ENCODE assay signal across 25 cellular contexts in genomic region chr7:47550788-47551470, GRCh38. TPM values are rescaled to one million over a fixed set of nuclear protein-coding genes. Genes with fewer than 3 reads are reported as not detected.
DNase-seq lines count a peak whose midpoint lies in the region; TF ChIP-seq lines count a peak whose summit lies in the region.
"Had no signal": no experiment of that assay in that cellular context is flagged by ENCODE, and none has a peak within 500 bp of the region (broad histone marks: within the 10 kb centered on the region; RNA-seq: fewer than 3 reads in every experiment).

No MANE protein-coding gene starts in this region.

- H2AFZ ChIP-seq in mesenchymal stem cell (ENCODE audit: low read depth, low read length), result no peak overlapping the region

- peak overlapping the region; percentile 6 for H2AK5ac ChIP-seq in mesenchymal stem cell (ENCODE audit: low read length, severe bottlenecking)

- peak overlapping the region; percentile 52 for H4K91ac ChIP-seq in mesenchymal stem cell (ENCODE audit: low read length)

- peak overlapping the region in 1 of 2 experiments; percentile 61 for H3K4ac ChIP-seq in mesenchymal stem cell (ENCODE audit: low read depth in 1 of 2, low read length in 2 of 2)

- peak overlapping the region in 1 of 2 experiments; percentile 8 for H2BK12ac ChIP-seq in mesenchymal stem cell (ENCODE audit: low read length in 2 of 2)

- H3K18ac ChIP-seq in mesenchymal stem cell (ENCODE audit: low read depth in 1 of 2, low read length in 2 of 2), result peak overlapping the region; percentile 23 to 34

- H3K27ac Mint-ChIP-seq in CD14-positive monocyte (peak overlapping the region in 4 of 7 donors; percentile 3 to 52 (median 32)), chondrocyte (ENCODE audit: unreplicated experiment) (peak overlapping the region; percentile 75), progenitor cell of endocrine pancreas (no peak overlapping the region)
- H3K27ac Mint-ChIP-seq in CD4-positive, alpha-beta memory T cell, result peak overlapping the region in 1 of 7 donors; percentile 37
- H3K27ac Mint-ChIP-seq: activated CD8-positive, alpha-beta T cell treated with anti-CD3 and anti-CD28 coated beads for 36 hours; activated naive CD4-positive, alpha-beta T cell treated with anti-CD3 and anti-CD28 coated beads, Interleukin-2, amount 10 ng/mL, durations not matched to agents 7 days and 5 days; naive thymus-derived CD4-positive, alpha-beta T cell had no signal

- H3K9me3 ChIP-seq in mesenchymal stem cell (ENCODE audit: control insufficient read depth, low read length) (no peaks in the 10 kb centered on the region), subcutaneous abdominal adipose tissue (ENCODE audit: control insufficient read depth in 5 of 5, low read length in 5 of 5) (no peaks in the 10 kb centered on the region)
- H3K9me3 ChIP-seq in CD4-positive, alpha-beta memory T cell (ENCODE audit: control insufficient read depth in 1 of 2, low read length in 2 of 2), result no peaks in the 10 kb centered on the region
- H3K9me3 ChIP-seq: adrenal gland, body of pancreas, testis had no signal

- H3K4me1 Mint-ChIP-seq in CD14-positive monocyte, result peaks cover 19% of the 10 kb centered on the region
- peaks cover 84% of the 10 kb centered on the region for H3K4me1 Mint-ChIP-seq in chondrocyte (ENCODE audit: low read depth)
- H3K4me1 Mint-ChIP-seq in CD4-positive, alpha-beta memory T cell, result no peaks in the 10 kb centered on the region
- H3K4me1 Mint-ChIP-seq in progenitor cell of endocrine pancreas (ENCODE audit: low read depth), result peaks cover 19% of the 10 kb centered on the region
- H3K4me1 Mint-ChIP-seq: activated naive CD4-positive, alpha-beta T cell treated with anti-CD3 and anti-CD28 coated beads, Interleukin-2, amount 10 ng/mL, durations not matched to agents 7 days and 5 days had no signal

- H3K79me1 ChIP-seq in mesenchymal stem cell (replicated peaks; ENCODE audit: low read length, poor library complexity, severe bottlenecking), result peaks cover 44% of the 10 kb centered on the region

- H3K9ac ChIP-seq in mesenchymal stem cell (ENCODE audit: low read length), result no peak overlapping the region
- H3K9ac ChIP-seq in subcutaneous abdominal adipose tissue (ENCODE audit: low read length in 5 of 5), result no peak overlapping the region

- H3K4me1 ChIP-seq in mesenchymal stem cell (ENCODE audit: control insufficient read depth, insufficient read depth, low read depth, low read length) (peaks cover 14% of the 10 kb centered on the region), subcutaneous abdominal adipose tissue (ENCODE audit: control insufficient read depth in 5 of 5, insufficient read depth in 5 of 5, low read length in 5 of 5) (peaks cover 9 to 29% (median 21%) of the 10 kb centered on the region in 5 donors)
- H3K4me1 ChIP-seq in CD4-positive, alpha-beta memory T cell (ENCODE audit: insufficient read depth, low read length), result no peaks in the 10 kb centered on the region

- H3K27me3 ChIP-seq in mesenchymal stem cell (ENCODE audit: control insufficient read depth in 1 of 2, insufficient read depth in 1 of 2, low read length in 2 of 2) (peaks cover 0 to 20% of the 10 kb centered on the region in 2 experiments), subcutaneous abdominal adipose tissue (ENCODE audit: control insufficient read depth in 5 of 5, insufficient read depth in 4 of 5, low read length in 5 of 5) (no peaks in the 10 kb centered on the region)
- no peaks in the 10 kb centered on the region for H3K27me3 ChIP-seq in CD4-positive, alpha-beta memory T cell (ENCODE audit: insufficient read depth, low read length)
- H3K27me3 ChIP-seq: adrenal gland, body of pancreas, dorsolateral prefrontal cortex, testis had no signal

- 96% methylated on average over 11 of the region's 11 CpGs for WGBS in mesenchymal stem cell

- H3K23ac ChIP-seq in mesenchymal stem cell (ENCODE audit: low read length in 2 of 2), result peak overlapping the region in 1 of 2 experiments; percentile 65

- H4K8ac ChIP-seq in mesenchymal stem cell (ENCODE audit: low read length), result peak overlapping the region; percentile 27

- intact Hi-C loops in CD14-positive monocyte (cut with micrococcal nuclease), result no loop called here
- intact Hi-C loops in CD4-positive, alpha-beta memory T cell (cut with micrococcal nuclease), result no loop called here

- H2BK5ac ChIP-seq in mesenchymal stem cell (ENCODE audit: low read depth, low read length, poor library complexity, severe bottlenecking), result no peak overlapping the region

- H3K4me3 Mint-ChIP-seq in CD14-positive monocyte (no peak overlapping the region), chondrocyte (ENCODE audit: unreplicated experiment) (no peak overlapping the region), progenitor cell of endocrine pancreas (ENCODE audit: low read depth) (no peak overlapping the region)
- H3K4me3 Mint-ChIP-seq in CD4-positive, alpha-beta memory T cell, result no peak overlapping the region
- H3K4me3 Mint-ChIP-seq: activated CD8-positive, alpha-beta T cell treated with anti-CD3 and anti-CD28 coated beads for 36 hours; activated naive CD4-positive, alpha-beta T cell treated with anti-CD3 and anti-CD28 coated beads, Interleukin-2, amount 10 ng/mL, durations not matched to agents 7 days and 5 days; naive thymus-derived CD4-positive, alpha-beta T cell had no signal

- H3K27me3 Mint-ChIP-seq in CD14-positive monocyte (ENCODE audit: low read depth in 3 of 3) (peaks cover 0 to 5% (median 0%) of the 10 kb centered on the region in 3 donors), chondrocyte (ENCODE audit: low read depth) (no peaks in the 10 kb centered on the region), progenitor cell of endocrine pancreas (no peaks in the 10 kb centered on the region)
- H3K27me3 Mint-ChIP-seq in CD4-positive, alpha-beta memory T cell, result no peaks in the 10 kb centered on the region
- H3K27me3 Mint-ChIP-seq: activated CD8-positive, alpha-beta T cell treated with anti-CD3 and anti-CD28 coated beads for 36 hours; activated naive CD4-positive, alpha-beta T cell treated with anti-CD3 and anti-CD28 coated beads, Interleukin-2, amount 10 ng/mL, durations not matched to agents 7 days and 5 days; naive thymus-derived CD4-positive, alpha-beta T cell had no signal

- DNase-seq in CD14-positive monocyte (ENCODE audit: low spot score) (no peak), chondrocyte (ENCODE audit: low spot score) (no peak), mesenchymal stem cell (no peak), ureter (ENCODE audit: low spot score) (no peak), progenitor cell of endocrine pancreas (ENCODE audit: low spot score, unreplicated experiment) (no peak)
- DNase-seq in CD4-positive, alpha-beta memory T cell, result no peak
- no peak for DNase-seq in stimulated activated CD4-positive, alpha-beta T cell treated with anti-CD3 and anti-CD28 coated beads, Interleukin-4, amount 100 ng/mL, for 1 hour
- DNase-seq: ACHN; activated CD4-positive, alpha-beta T cell treated with anti-CD3 and anti-CD28 coated beads for 1 hour; activated CD8-positive, alpha-beta memory T cell treated with anti-CD3 and anti-CD28 coated beads, Interleukin-2, amount 50 U/mL, for 48 hours; activated CD8-positive, alpha-beta T cell treated with anti-CD3 and anti-CD28 coated beads for 36 hours; activated naive CD4-positive, alpha-beta T cell treated with anti-CD3 and anti-CD28 coated beads, Interleukin-2, amount 10 ng/mL, durations not matched to agents 7 days and 5 days; adrenal gland; body of pancreas; COR-L47; hypothalamus; naive thymus-derived CD4-positive, alpha-beta T cell; NCI-H1048; NCI-H1694; NCI-H82; nucleus accumbens; stimulated activated naive CD4-positive, alpha-beta T cell treated with Interleukin-2 at 50 U/mL for 16 hours had no signal

- H3K36me3 Mint-ChIP-seq in CD14-positive monocyte (peaks cover 49 to 78% of the 10 kb centered on the region in 2 donors), chondrocyte (ENCODE audit: low read depth) (peaks cover 35% of the 10 kb centered on the region), progenitor cell of endocrine pancreas (ENCODE audit: insufficient read depth) (peaks cover 10% of the 10 kb centered on the region)
- no peaks in the 10 kb centered on the region for H3K36me3 Mint-ChIP-seq in CD4-positive, alpha-beta memory T cell
- H3K36me3 Mint-ChIP-seq: activated naive CD4-positive, alpha-beta T cell treated with anti-CD3 and anti-CD28 coated beads, Interleukin-2, amount 10 ng/mL, durations not matched to agents 7 days and 5 days; naive thymus-derived CD4-positive, alpha-beta T cell had no signal

- H3K27ac ChIP-seq in mesenchymal stem cell (ENCODE audit: low read length, poor library complexity, severe bottlenecking) (no peak overlapping the region), subcutaneous abdominal adipose tissue (ENCODE audit: low read depth, low read length) (peak overlapping the region; percentile 41)
- no peak overlapping the region for H3K27ac ChIP-seq in CD4-positive, alpha-beta memory T cell (ENCODE audit: low read depth, low read length)
- H3K27ac ChIP-seq: body of pancreas, dorsolateral prefrontal cortex, testis had no signal

- H3K9me3 Mint-ChIP-seq in CD14-positive monocyte (no peaks in the 10 kb centered on the region), chondrocyte (ENCODE audit: low read depth) (no peaks in the 10 kb centered on the region), progenitor cell of endocrine pancreas (ENCODE audit: low read depth) (peaks cover 2% of the 10 kb centered on the region)
- peaks cover 0 to 6% (median 0%) of the 10 kb centered on the region in 8 donors for H3K9me3 Mint-ChIP-seq in CD4-positive, alpha-beta memory T cell
- H3K9me3 Mint-ChIP-seq: activated CD8-positive, alpha-beta T cell treated with anti-CD3 and anti-CD28 coated beads for 36 hours had no signal

- H3K36me3 ChIP-seq in mesenchymal stem cell (ENCODE audit: control insufficient read depth in 1 of 2, insufficient read depth in 2 of 2, low read depth in 1 of 2, low read length in 2 of 2) (peaks cover 0 to 25% of the 10 kb centered on the region in 2 experiments), subcutaneous abdominal adipose tissue (ENCODE audit: control insufficient read depth in 5 of 5, insufficient read depth in 5 of 5, low read length in 5 of 5) (peaks cover 0 to 18% (median 2%) of the 10 kb centered on the region in 5 donors)
- H3K36me3 ChIP-seq in CD4-positive, alpha-beta memory T cell (ENCODE audit: insufficient read depth, low read length), result no peaks in the 10 kb centered on the region
- H3K36me3 ChIP-seq: adrenal gland had no signal

- POLR2A ChIA-PET in CD4-positive, alpha-beta memory T cell (lab: Charles Lee; ENCODE audit: partially characterized antibody), result no interaction called here

- H3K4me3 ChIP-seq in mesenchymal stem cell (ENCODE audit: insufficient read depth in 1 of 2, low read depth in 1 of 2, low read length in 2 of 2), result no peak overlapping the region
- H3K4me3 ChIP-seq in subcutaneous abdominal adipose tissue (ENCODE audit: low read depth in 1 of 5, low read length in 5 of 5), result no peak overlapping the region
- no peak overlapping the region for H3K4me3 ChIP-seq in CD4-positive, alpha-beta memory T cell (ENCODE audit: low read length in 2 of 2)
- H3K4me3 ChIP-seq: adrenal gland, body of pancreas, dorsolateral prefrontal cortex, testis had no signal

- CTCF ChIA-PET in CD4-positive, alpha-beta memory T cell (lab: Charles Lee; ENCODE audit: partially characterized antibody), result no interaction called here

- H2BK15ac ChIP-seq in mesenchymal stem cell (ENCODE audit: low read depth, poor library complexity, severe bottlenecking), result no peak overlapping the region

- no peak overlapping the region for H2BK120ac ChIP-seq in mesenchymal stem cell (ENCODE audit: low read depth, low read length)

- TF ChIP-seq CTCF in CD14-positive monocyte (IDR thresholded peaks at IDR 0.05) (no peak), chondrocyte (IDR thresholded peaks at IDR 0.05) (no peak), progenitor cell of endocrine pancreas (IDR thresholded peaks at IDR 0.05; ENCODE audit: unreplicated experiment) (no peak)

- no peak overlapping the region for H3K14ac ChIP-seq in mesenchymal stem cell (ENCODE audit: low read length in 2 of 2)

- no peak overlapping the region for H3K4me2 ChIP-seq in mesenchymal stem cell (ENCODE audit: low read length, poor library complexity, severe bottlenecking)

RNA-seq across cellular contexts. Expression of gene TNS3, which starts 31.0 kb away (rescaled TPM):
- polyA plus RNA-seq in CD14-positive monocyte, result 1 to 10 TPM; 5.2 to 7.9 TPM
- total RNA-seq in chondrocyte, result 320 to 433 TPM (median 426 TPM) in 3 replicates
- 142 TPM for polyA plus RNA-seq in mesenchymal stem cell (2013, experiment 1 of 2)
- 136 TPM for polyA plus RNA-seq in mesenchymal stem cell (2013, experiment 2 of 2)
- total RNA-seq in CD4-positive, alpha-beta memory T cell, result 1 to 10 TPM; 1.3 to 3.2 TPM
- under 1 TPM in 1 of 2 donors, not detected in 1; 0.11 TPM for polyA plus RNA-seq in CD4-positive, alpha-beta memory T cell
- total RNA-seq in ureter, result 48.7 TPM
- total RNA-seq in progenitor cell of endocrine pancreas, result 117 and 120 TPM in 2 replicates
- polyA plus RNA-seq: naive thymus-derived CD4-positive, alpha-beta T cell had no signal

Comparison
In these comparisons a context has a peak if more than half of its experiments do, and no peak if none do; other contexts are left out.
1. RNA of gene TNS3, which starts 31.0 kb away (total RNA-seq): 320 to 433 TPM in chondrocyte, 117 to 120 TPM in progenitor cell of endocrine pancreas and 48.7 TPM in ureter (single experiment); 1.3 to 3.2 TPM in CD4-positive, alpha-beta memory T cell; every median in the first group is over 10 times any median in the second.